In genomic region chr15:74841761-74842385, GRCh38 we compare ENCODE assay signal across 8 cellular contexts. TPM values are rescaled to one million over a fixed set of nuclear protein-coding genes. Genes with fewer than 3 reads are reported as not detected.
DNase-seq lines count a peak whose midpoint lies in the region; ATAC-seq and TF ChIP-seq lines count a peak whose summit lies in the region.

No MANE protein-coding gene starts in this region.

- H3K27ac ChIP-seq in cardiac muscle cell (no peak overlapping the region), lower lobe of right lung (peak overlapping the region; percentile 86), upper lobe of left lung (peak overlapping the region in 2 of 4 donors; percentile 79 to 91)

- H3K36me3 ChIP-seq in cardiac muscle cell: peaks cover 4% of the 10 kb centered on the region
- peaks cover 51% of the 10 kb centered on the region for H3K36me3 ChIP-seq in lower lobe of right lung
- peaks cover 6 to 57% (median 43%) of the 10 kb centered on the region in 4 donors for H3K36me3 ChIP-seq in upper lobe of left lung

- TF ChIP-seq CTCF in cardiac muscle cell (IDR thresholded peaks at IDR 0.05; ENCODE audit: low read depth, low read length) (no peak), astrocyte of the spinal cord (IDR thresholded peaks at IDR 0.05; ENCODE audit: low read depth, low read length) (no peak), lower lobe of right lung (IDR thresholded peaks at IDR 0.05) (no peak), upper lobe of left lung (IDR thresholded peaks at IDR 0.05) (no peak)

- in situ Hi-C loops in astrocyte of the spinal cord (cut with HindIII; ENCODE audit: low sequenced_read_pairs): no loop called here

- intact Hi-C loops in left ventricle myocardium superior (cut with micrococcal nuclease) (loop anchor here (10.0 kb wide), 1 partner anchor 63 kb away; the partner anchor contains the start of gene FAM219B), lower lobe of right lung (cut with DNase I) (no loop called here)

- TF ChIP-seq EP300 in upper lobe of left lung (IDR thresholded peaks at IDR 0.05): no peak

- H3K27me3 ChIP-seq in cardiac muscle cell (no peaks in the 10 kb centered on the region), lower lobe of right lung (ENCODE audit: low read depth) (no peaks in the 10 kb centered on the region), upper lobe of left lung (no peaks in the 10 kb centered on the region)

- no peak for ATAC-seq in left ventricle myocardium superior
- no peak for ATAC-seq in lower lobe of right lung
- ATAC-seq in upper lobe of left lung (ENCODE audit: low FRiP score in 2 of 2): no peak
- no peak for ATAC-seq in HG03520 (IDR thresholded peaks at IDR 0.05; ENCODE audit: unreplicated experiment)

- 80% methylated on average over 14 of the region's 14 CpGs for WGBS in upper lobe of left lung, 2 donors

- peak overlapping the region; percentile 91 for H3K4me3 ChIP-seq in cardiac muscle cell
- peak overlapping the region; percentile 88 for H3K4me3 ChIP-seq in astrocyte of the spinal cord (ENCODE audit: low read depth, low read length)
- peak overlapping the region; percentile 99 for H3K4me3 ChIP-seq in lower lobe of right lung
- H3K4me3 ChIP-seq in upper lobe of left lung: peak overlapping the region in 3 of 4 donors; percentile 88 to 96 (median 94)

- H3K9me3 ChIP-seq in cardiac muscle cell (ENCODE audit: low read depth) (no peaks in the 10 kb centered on the region), lower lobe of right lung (no peaks in the 10 kb centered on the region), upper lobe of left lung (no peaks in the 10 kb centered on the region)

- TF ChIP-seq POLR2A in upper lobe of left lung (IDR thresholded peaks at IDR 0.05): no peak

- DNase-seq in cardiac muscle cell (ENCODE audit: low read depth in 1 of 2, low spot score in 1 of 2) (no peak), left ventricle myocardium superior (no peak), astrocyte of the spinal cord (ENCODE audit: low read depth, low spot score) (no peak), lower lobe of right lung (no peak), upper lobe of left lung (no peak), COLO829 (ENCODE audit: low spot score) (no peak), hypothalamus (lab: John Stamatoyannopoulos, UW) (no peak)

- peaks cover 5% of the 10 kb centered on the region for H3K4me1 ChIP-seq in cardiac muscle cell (ENCODE audit: low read depth)
- peaks cover 18% of the 10 kb centered on the region for H3K4me1 ChIP-seq in lower lobe of right lung
- H3K4me1 ChIP-seq in upper lobe of left lung: peaks cover 11 to 36% (median 20%) of the 10 kb centered on the region in 4 donors

RNA-seq across cellular contexts. Expression of gene ULK3, which starts 1.1 kb away (rescaled TPM):
- 39.5 and 52.4 TPM in 2 replicates for total RNA-seq in cardiac muscle cell
- 40.0 and 54.6 TPM in 2 replicates for polyA plus RNA-seq in cardiac muscle cell
- 47.5 TPM for total RNA-seq in left ventricle myocardium superior
- 40.3 TPM for total RNA-seq in lower lobe of right lung
- total RNA-seq in upper lobe of left lung: 100 to 1,000 TPM in 1 of 6 donors, 10 to 100 TPM in 5; 40.6 to 158 (median 65.0) TPM

RNA-seq across cellular contexts. Expression of gene CPLX3, which starts 15.4 kb away (rescaled TPM):
- total RNA-seq in cardiac muscle cell (not detected in 2 replicates), left ventricle myocardium superior (4.1 TPM), lower lobe of right lung (not detected), upper lobe of left lung (not detected)
- not detected in 2 replicates for polyA plus RNA-seq in cardiac muscle cell

RNA-seq across cellular contexts. Expression of gene LMAN1L, which starts 29.2 kb away (rescaled TPM):
- total RNA-seq in cardiac muscle cell (not detected in 2 replicates), left ventricle myocardium superior (23.5 TPM), lower lobe of right lung (not detected), upper lobe of left lung (1 to 10 TPM in 1 of 6 donors, not detected in 5; 1.0 TPM)
- polyA plus RNA-seq in cardiac muscle cell: not detected in 2 replicates

RNA-seq across cellular contexts. Expression of gene SCAMP2, which starts 31.3 kb away (rescaled TPM):
- total RNA-seq in cardiac muscle cell: 52.3 and 55.1 TPM in 2 replicates
- polyA plus RNA-seq in cardiac muscle cell: 89.0 and 115 TPM in 2 replicates
- 46.2 TPM for total RNA-seq in left ventricle myocardium superior
- 122 TPM for total RNA-seq in lower lobe of right lung
- 100 to 1,000 TPM in 5 of 6 donors, 10 to 100 TPM in 1; 82.8 to 155 (median 130) TPM for total RNA-seq in upper lobe of left lung

RNA-seq across cellular contexts. Expression of gene MPI, which starts 48.0 kb away (rescaled TPM):
- total RNA-seq in cardiac muscle cell (170 and 285 TPM in 2 replicates), left ventricle myocardium superior (53.7 TPM), lower lobe of right lung (29.4 TPM), upper lobe of left lung (10 to 100 TPM; 21.0 to 40.6 (median 30.2) TPM)
- 106 and 173 TPM in 2 replicates for polyA plus RNA-seq in cardiac muscle cell

Comparison
In these comparisons a context has a peak if more than half of its experiments do, and no peak if none do; other contexts are left out.
1. RNA of gene LMAN1L, which starts 29.2 kb away (total RNA-seq): 23.5 TPM in left ventricle myocardium superior (single experiment); not detected in lower lobe of right lung (single experiment), not detected in cardiac muscle cell and 1.0 TPM in upper lobe of left lung; every median in the first group is over 10 times any median in the second.
2. Peak in every context shown above with its lines, with median percentiles within 50 percentile points of each other: H3K4me3 ChIP-seq.